13 cellular contexts compared by ENCODE assay signal in genomic region chr15:70197318-70197944, GRCh38.
DNase-seq lines count a peak whose midpoint lies in the region; ATAC-seq and TF ChIP-seq lines count a peak whose summit lies in the region.
"Had no signal": no experiment of that assay in that cellular context is flagged by ENCODE, and none has a peak within 500 bp of the region (broad histone marks: within the 10 kb centered on the region; RNA-seq: fewer than 3 reads in every experiment).

No MANE protein-coding gene starts in this region.

- no CpG with 5 or more reads among the region's 10 CpGs for WGBS in trophoblast cell (ENCODE audit: extremely low coverage, insufficient coverage, insufficient read length)

- no peaks in the 10 kb centered on the region for H4K20me1 ChIP-seq in MM.1S (ENCODE audit: insufficient read depth, low read length)

- H3K4ac ChIP-seq in trophoblast cell (ENCODE audit: low read depth, low read length): peak overlapping the region; percentile 55

- no peak overlapping the region for H3K4me3 ChIP-seq in MM.1S (ENCODE audit: low read length)
- no peak overlapping the region for H3K4me3 ChIP-seq in trophoblast cell (ENCODE audit: low read depth, low read length)

- peak overlapping the region; percentile 74 for H2BK120ac ChIP-seq in trophoblast cell (ENCODE audit: insufficient read depth, low read length, poor library complexity)

- H3K9me2 ChIP-seq in MM.1S (replicated peaks; ENCODE audit: insufficient read depth, low read length): no peaks in the 10 kb centered on the region

- no peaks in the 10 kb centered on the region for H3K9me3 ChIP-seq in MM.1S (replicated peaks; ENCODE audit: insufficient read depth, low read length)
- H3K9me3 ChIP-seq in trophoblast cell (ENCODE audit: insufficient read depth, low read depth, low read length): no peaks in the 10 kb centered on the region

- H3K18ac ChIP-seq in trophoblast cell (ENCODE audit: low read length): peak overlapping the region; percentile 42

- H3K4me1 ChIP-seq in MM.1S (ENCODE audit: low read length) (peaks cover 20% of the 10 kb centered on the region), trophoblast cell (ENCODE audit: control insufficient read depth in 1 of 2, insufficient read depth in 2 of 2, low read length in 2 of 2) (peaks cover 50 to 51% of the 10 kb centered on the region in 2 experiments)

- TF ChIP-seq CTCF in C4-2B (conservative IDR thresholded peaks at IDR 0.05) (no peak), MM.1S (IDR thresholded peaks at IDR 0.05; ENCODE audit: low read length) (no peak)

- no peaks in the 10 kb centered on the region for H3K79me2 ChIP-seq in MM.1S (ENCODE audit: low read length)
- peaks cover 2% of the 10 kb centered on the region for H3K79me2 ChIP-seq in trophoblast cell (ENCODE audit: control insufficient read depth, insufficient read depth, low read length, poor library complexity)

- H2AK5ac ChIP-seq in trophoblast cell (ENCODE audit: low read length): peak overlapping the region; percentile 78

- peak overlapping the region; percentile 75 for H3K9ac ChIP-seq in MM.1S (ENCODE audit: low read length)
- H3K9ac ChIP-seq in trophoblast cell (ENCODE audit: low read length): no peak overlapping the region

- DNase-seq in MM.1S (no peak), trophoblast cell (no peak), SK-N-DZ (ENCODE audit: low spot score) (no peak), left cardiac atrium (no peak), posterior vena cava (ENCODE audit: low spot score) (no peak)
- no peak for DNase-seq in central memory CD8-positive, alpha-beta T cell (ENCODE audit: low spot score in 2 of 2)
- no peak for DNase-seq in stimulated activated CD4-positive, alpha-beta T cell treated with anti-CD3 and anti-CD28 coated beads, Interleukin-2, amount 100 ng/mL, for 24 hours
- DNase-seq: activated naive CD8-positive, alpha-beta T cell treated with anti-CD3 and anti-CD28 coated beads for 36 hours; cortex of kidney; NCI-H1930; stimulated activated naive CD4-positive, alpha-beta T cell had no signal

- intact Hi-C loops in left cardiac atrium (cut with DNase I) (no loop called here), posterior vena cava (cut with DNase I) (no loop called here)

- no peak overlapping the region for H3K23ac ChIP-seq in trophoblast cell (ENCODE audit: low read length)

- H3K27me3 ChIP-seq in MM.1S (replicated peaks; ENCODE audit: insufficient read depth, low read length) (no peaks in the 10 kb centered on the region), trophoblast cell (ENCODE audit: insufficient read depth, low read length) (no peaks in the 10 kb centered on the region)

- peak overlapping the region; percentile 42 for H2BK5ac ChIP-seq in trophoblast cell (ENCODE audit: low read depth, low read length, poor library complexity)

- peaks cover 16% of the 10 kb centered on the region for H3K27me3 Mint-ChIP-seq in central memory CD8-positive, alpha-beta T cell
- H3K27me3 Mint-ChIP-seq: activated naive CD8-positive, alpha-beta T cell treated with anti-CD3 and anti-CD28 coated beads for 36 hours had no signal

- no peaks in the 10 kb centered on the region for H3K36me3 Mint-ChIP-seq in central memory CD8-positive, alpha-beta T cell (ENCODE audit: insufficient read depth)
- H3K36me3 Mint-ChIP-seq: activated naive CD8-positive, alpha-beta T cell treated with anti-CD3 and anti-CD28 coated beads for 36 hours; CD14-positive monocyte had no signal

- H3K36me3 ChIP-seq in MM.1S (replicated peaks; ENCODE audit: insufficient read depth, low read length) (no peaks in the 10 kb centered on the region), trophoblast cell (ENCODE audit: control insufficient read depth in 1 of 2, insufficient read depth in 2 of 2, low read length in 2 of 2) (no peaks in the 10 kb centered on the region)

- peak overlapping the region; percentile 67 for H3K14ac ChIP-seq in trophoblast cell (ENCODE audit: low read length)

- no peak overlapping the region for H3K4me3 Mint-ChIP-seq in central memory CD8-positive, alpha-beta T cell
- H3K4me3 Mint-ChIP-seq: activated naive CD8-positive, alpha-beta T cell treated with anti-CD3 and anti-CD28 coated beads for 36 hours; CD14-positive monocyte had no signal

- H3K4me2 ChIP-seq in MM.1S (ENCODE audit: low read depth, low read length) (peak overlapping the region; percentile 86), trophoblast cell (ENCODE audit: low read length) (no peak overlapping the region)

- peaks cover 20% of the 10 kb centered on the region for H3F3A ChIP-seq in MM.1S (ENCODE audit: insufficient read depth, low read length)

- no peak overlapping the region for H4K12ac ChIP-seq in trophoblast cell (ENCODE audit: low read depth, low read length)

- peaks cover 30% of the 10 kb centered on the region for H3K79me1 ChIP-seq in trophoblast cell (ENCODE audit: low read length)

- peak overlapping the region; percentile 58 for H2BK12ac ChIP-seq in trophoblast cell (ENCODE audit: low read length)

- H3K27ac Mint-ChIP-seq in central memory CD8-positive, alpha-beta T cell (ENCODE audit: low read depth): peak overlapping the region; percentile 72
- H3K27ac Mint-ChIP-seq: activated naive CD8-positive, alpha-beta T cell treated with anti-CD3 and anti-CD28 coated beads for 36 hours; CD14-positive monocyte had no signal

- peaks cover 8% of the 10 kb centered on the region for H3K4me1 Mint-ChIP-seq in central memory CD8-positive, alpha-beta T cell
- H3K4me1 Mint-ChIP-seq: activated naive CD8-positive, alpha-beta T cell treated with anti-CD3 and anti-CD28 coated beads for 36 hours had no signal

- H4K8ac ChIP-seq in trophoblast cell (ENCODE audit: low read depth, low read length): peak overlapping the region; percentile 59

- peak overlapping the region; percentile 62 for H4K91ac ChIP-seq in trophoblast cell (ENCODE audit: low read depth, low read length)

- peak overlapping the region; percentile 57 for H3K27ac ChIP-seq in C4-2B
- peak overlapping the region; percentile 97 for H3K27ac ChIP-seq in MM.1S (ENCODE audit: low read length)
- peak overlapping the region; percentile 22 for H3K27ac ChIP-seq in trophoblast cell (ENCODE audit: low read depth, low read length)

- H2AFZ ChIP-seq in MM.1S (ENCODE audit: low read length) (peak overlapping the region; percentile 28; the same call in 1 of the 2 replicates), trophoblast cell (ENCODE audit: insufficient read depth, low read length, poor library complexity) (no peak overlapping the region)

- ATAC-seq in central memory CD8-positive, alpha-beta T cell (replicated peaks; ENCODE audit: extremely low read depth, poor library complexity, severe bottlenecking): no peak
- no peak for ATAC-seq in left cardiac atrium

- no peaks in the 10 kb centered on the region for H3K9me3 Mint-ChIP-seq in central memory CD8-positive, alpha-beta T cell
- H3K9me3 Mint-ChIP-seq: activated naive CD8-positive, alpha-beta T cell treated with anti-CD3 and anti-CD28 coated beads for 36 hours; CD14-positive monocyte had no signal

Comparison
In these comparisons a context has a peak if more than half of its experiments do, and no peak if none do; other contexts are left out.
1. H3K27ac ChIP-seq: peak in every context shown above with its lines; median percentile 97 in MM.1S; 57 in C4-2B; 22 in trophoblast cell.